ENCODE assay signal across 1 cellular context in genomic region chr17:15966183-15966878, GRCh38.
TF ChIP-seq lines count a peak whose summit lies in the region.

No MANE protein-coding gene starts in this region.

TF ChIP-seq in HepG2, 621 proteins besides CTCF, POLR2A, EP300 and RAD21 (continued from another document and continues in another):
- TF ChIP-seq PRDM4 (CRISPR knock-in tag; IDR thresholded peaks at IDR 0.05; ENCODE audit: borderline replicate concordance) (no peak), GATAD2A (CRISPR knock-in tag; IDR thresholded peaks at IDR 0.05) (peak; percentile 45; the same call in 1 of the 2 replicates), KAT7 (CRISPR knock-in tag; IDR thresholded peaks at IDR 0.05; ENCODE audit: borderline replicate concordance) (peak; percentile 33; the same call in 1 of the 2 replicates), TRAFD1 (CRISPR knock-in tag; IDR thresholded peaks at IDR 0.05; ENCODE audit: borderline replicate concordance) (no peak), CREBL2 (CRISPR knock-in tag; IDR thresholded peaks at IDR 0.05; ENCODE audit: borderline replicate concordance) (no peak), ARID5B (CRISPR knock-in tag; IDR thresholded peaks at IDR 0.05) (peak; percentile 53; the same call in 1 of the 2 replicates), GPN1 (CRISPR knock-in tag; IDR thresholded peaks at IDR 0.05; ENCODE audit: borderline replicate concordance) (no peak), ZBTB25 (CRISPR knock-in tag; IDR thresholded peaks at IDR 0.05) (0 out of 2 replicates have a peak, but pooled peaks have one; percentile 32), ZHX2 (IDR thresholded peaks at IDR 0.05; ENCODE audit: low read depth) (no peak), ZHX2 (CRISPR knock-in tag; IDR thresholded peaks at IDR 0.05; ENCODE audit: borderline replicate concordance) (no peak), SMYD3 (CRISPR knock-in tag; IDR thresholded peaks at IDR 0.05) (0 out of 2 replicates have a peak, but pooled peaks have one; percentile 34), THAP9 (CRISPR knock-in tag; IDR thresholded peaks at IDR 0.05; ENCODE audit: borderline replicate concordance) (no peak), ZNF235 (CRISPR knock-in tag; IDR thresholded peaks at IDR 0.05; ENCODE audit: borderline replicate concordance) (no peak), EZH2 (conservative IDR thresholded peaks at IDR 0.05; ENCODE audit: low read depth, low read length) (no peak), AKNA (CRISPR knock-in tag; IDR thresholded peaks at IDR 0.05; ENCODE audit: borderline replicate concordance) (no peak), ZNF441 (CRISPR knock-in tag; IDR thresholded peaks at IDR 0.05; ENCODE audit: borderline replicate concordance) (peak; percentile 41; the same call in 1 of the 2 replicates), NRL (CRISPR knock-in tag; IDR thresholded peaks at IDR 0.05; ENCODE audit: borderline replicate concordance) (peak; percentile 53; the same call in 1 of the 2 replicates), ZNF431 (CRISPR knock-in tag; IDR thresholded peaks at IDR 0.05; ENCODE audit: borderline replicate concordance, low read depth) (peak; percentile 59; the same call in 1 of the 2 replicates), ATF3 (CRISPR knock-in tag; IDR thresholded peaks at IDR 0.05) (no peak), MYC (CRISPR knock-in tag; IDR thresholded peaks at IDR 0.05; ENCODE audit: borderline replicate concordance) (0 out of 2 replicates have a peak, but pooled peaks have one; percentile 24), SPEN (CRISPR knock-in tag; IDR thresholded peaks at IDR 0.05; ENCODE audit: low read depth) (peak; percentile 39; the same call in 1 of the 2 replicates), ZNF224 (CRISPR knock-in tag; IDR thresholded peaks at IDR 0.05) (no peak), ZNF782 (CRISPR knock-in tag; IDR thresholded peaks at IDR 0.05; ENCODE audit: borderline replicate concordance) (no peak), MZF1 (CRISPR knock-in tag; IDR thresholded peaks at IDR 0.05; ENCODE audit: borderline replicate concordance) (no peak), MED13 (CRISPR knock-in tag; IDR thresholded peaks at IDR 0.05) (no peak), MXD3 (CRISPR knock-in tag; IDR thresholded peaks at IDR 0.05) (no peak)
